ENCODE assay signal across 22 cellular contexts in genomic region chr3:177381070-177381469, GRCh38.
"Had no signal": no experiment of that assay in that cellular context is flagged by ENCODE, and none has a peak within 500 bp of the region (broad histone marks: within the 10 kb centered on the region; RNA-seq: fewer than 3 reads in every experiment).

No MANE protein-coding gene starts in this region.

- H3K27me3 Mint-ChIP-seq: natural killer cell treated with Interleukin-12 subunit alpha and Interleukin-12 subunit beta and Interleukin-15 and Interleukin-18, amount 100 ng/mL, for 72 hours; stimulated activated naive CD8-positive, alpha-beta T cell treated with anti-CD3 and anti-CD28 coated beads, Interleukin-15, amount 100 ng/mL, for 72 hours; type B pancreatic cell had no signal

- H3K36me3 Mint-ChIP-seq: stimulated activated effector memory CD8-positive, alpha-beta T cell treated with anti-CD3 and anti-CD28 coated beads, Interleukin-12 subunit alpha, Interleukin-12 subunit beta, amount 100 ng/mL, for 72 hours had no signal

- H3K4me3 Mint-ChIP-seq: mesothelial cell of epicardium; naive thymus-derived CD4-positive, alpha-beta T cell; natural killer cell treated with Interleukin-12 subunit alpha and Interleukin-12 subunit beta and Interleukin-15 and Interleukin-18, amount 100 ng/mL, for 72 hours; stimulated activated effector memory CD8-positive, alpha-beta T cell treated with anti-CD3 and anti-CD28 coated beads, Interleukin-12 subunit alpha, Interleukin-12 subunit beta, amount 100 ng/mL, for 72 hours; stimulated activated naive CD8-positive, alpha-beta T cell treated with anti-CD3 and anti-CD28 coated beads, Interleukin-15, amount 100 ng/mL, for 72 hours; type B pancreatic cell had no signal

- H3K9me3 Mint-ChIP-seq: stimulated activated effector memory CD8-positive, alpha-beta T cell treated with anti-CD3 and anti-CD28 coated beads, Interleukin-12 subunit alpha, Interleukin-12 subunit beta, amount 100 ng/mL, for 72 hours had no signal

- DNase-seq: islet precursor cell; left ventricle myocardium inferior; mesendoderm; mucosa of descending colon; naive thymus-derived CD4-positive, alpha-beta T cell; nucleus accumbens; pancreas; posterior cingulate gyrus; retina; right cardiac atrium; sigmoid colon; small intestine; spleen; stimulated activated CD4-positive, alpha-beta T cell treated with anti-CD3 and anti-CD28 coated beads, Interleukin-4, amount 100 ng/mL, for 24 hours; stimulated activated naive CD4-positive, alpha-beta T cell treated with Interleukin-2 at 50 U/mL for 16 hours; stimulated activated naive CD8-positive, alpha-beta T cell treated with anti-CD3 and anti-CD28 coated beads, Interleukin-15, amount 100 ng/mL, for 72 hours; substantia nigra; uterus had no signal

- H3K27ac Mint-ChIP-seq: mesothelial cell of epicardium; naive thymus-derived CD4-positive, alpha-beta T cell; natural killer cell treated with Interleukin-12 subunit alpha and Interleukin-12 subunit beta and Interleukin-15 and Interleukin-18, amount 100 ng/mL, for 72 hours; stimulated activated effector memory CD8-positive, alpha-beta T cell treated with anti-CD3 and anti-CD28 coated beads, Interleukin-12 subunit alpha, Interleukin-12 subunit beta, amount 100 ng/mL, for 72 hours; stimulated activated naive CD8-positive, alpha-beta T cell treated with anti-CD3 and anti-CD28 coated beads, Interleukin-15, amount 100 ng/mL, for 72 hours had no signal

- ATAC-seq: mucosa of descending colon; naive thymus-derived CD4-positive, alpha-beta T cell; natural killer cell treated with Interleukin-12 subunit alpha and Interleukin-12 subunit beta and Interleukin-15 and Interleukin-18, amount 100 ng/mL, for 72 hours; pancreas; right cardiac atrium; stimulated activated effector memory CD8-positive, alpha-beta T cell treated with anti-CD3 and anti-CD28 coated beads, Interleukin-12 subunit alpha, Interleukin-12 subunit beta, amount 100 ng/mL, for 72 hours; stimulated activated naive CD8-positive, alpha-beta T cell treated with anti-CD3 and anti-CD28 coated beads, Interleukin-15, amount 100 ng/mL, for 72 hours had no signal
